36 cellular contexts compared by ENCODE assay signal in genomic region chr6:166672146-166672545, GRCh38.
"Had no signal": no experiment of that assay in that cellular context is flagged by ENCODE, and none has a peak within 500 bp of the region (broad histone marks: within the 10 kb centered on the region; RNA-seq: fewer than 3 reads in every experiment).

No MANE protein-coding gene starts in this region.

- H3K27me3 ChIP-seq: body of pancreas, MG63, Peyer's patch had no signal

- DNase-seq: activated CD4-positive, alpha-beta memory T cell treated with anti-CD3 and anti-CD28 coated beads, Interleukin-2, amount 10 ng/mL, durations not matched to agents 7 days and 5 days; activated CD4-positive, alpha-beta T cell treated with anti-CD3 and anti-CD28 coated beads for 1 hour; activated CD4-positive, alpha-beta T cell treated with anti-CD3 and anti-CD28 coated beads for 48 hours; activated CD4-positive, CD25-positive, alpha-beta regulatory T cell; activated CD8-positive, alpha-beta memory T cell treated with anti-CD3 and anti-CD28 coated beads for 24 hours; activated CD8-positive, alpha-beta memory T cell treated with anti-CD3 and anti-CD28 coated beads, Interleukin-2, amount 10 ng/mL, durations not matched to agents 7 days and 5 days; activated CD8-positive, alpha-beta memory T cell treated with anti-CD3 and anti-CD28 coated beads, Interleukin-2, amount 50 U/mL, for 48 hours; activated effector memory CD4-positive, alpha-beta T cell treated with anti-CD3 and anti-CD28 coated beads, Interleukin-2, amount 50 U/mL, for 16 hours; activated naive CD4-positive, alpha-beta T cell; activated naive CD4-positive, alpha-beta T cell treated with anti-CD3 and anti-CD28 coated beads, Interleukin-2, amount 50 U/mL, for 16 hours; activated naive CD8-positive, alpha-beta T cell treated with anti-CD3 and anti-CD28 coated beads for 36 hours; activated T-cell treated with anti-CD3 and anti-CD28 coated beads, Interleukin-2, amount 50 U/mL, for 72 hours; amniotic stem cell; aorta; Kasumi-1; NCI-H1048; NCI-H1105 treated with DMSO at 0.1 percent for 48 hours; NCI-H1436; NCI-H1694; NCI-H1930; NCI-H2081 treated with DMSO at 0.1 percent for 48 hours; NCI-H345; NCI-H748 treated with DMSO at 0.1 percent for 48 hours; NK-92 treated with Interleukin-12 subunit alpha and Interleukin-12 subunit beta, amount 100 ng/mL, for 24 hours; Peyer's patch; Right ventricle myocardium superior; SW 1271; T1000 had no signal

- H3K4me3 ChIP-seq: body of pancreas, coronary artery, MG63, Peyer's patch, SK-N-MC had no signal

- ATAC-seq: activated CD8-positive, alpha-beta memory T cell treated with anti-CD3 and anti-CD28 coated beads, Interleukin-2, amount 10 ng/mL, durations not matched to agents 7 days and 5 days; activated T-cell treated with anti-CD3 and anti-CD28 coated beads, Interleukin-2, amount 50 U/mL, for 72 hours; activated T-helper 17 cell treated with anti-CD3 and anti-CD28 coated beads, Interleukin-2, amount 50 U/mL, for 72 hours; PC-3 had no signal

- H3K4me1 ChIP-seq: breast epithelium had no signal

- H3K9me3 ChIP-seq: body of pancreas, breast epithelium, MG63, Peyer's patch had no signal

- H3K36me3 ChIP-seq: breast epithelium, MG63, Peyer's patch, WERI-Rb-1 had no signal

- H3K27ac ChIP-seq: breast epithelium, coronary artery, Peyer's patch, SK-N-MC, WERI-Rb-1 had no signal
